10 cellular contexts compared by ENCODE assay signal in genomic region chr22:19887251-19887985, GRCh38. TPM values are rescaled to one million over a fixed set of nuclear protein-coding genes. Genes with fewer than 3 reads are reported as not detected.
A peak's percentile ranks its signal among the peaks of the same experiment; 100 is the strongest.
DNase-seq lines count a peak whose midpoint lies in the region; ATAC-seq and TF ChIP-seq lines count a peak whose summit lies in the region.
"Had no signal": no experiment of that assay in that cellular context is flagged by ENCODE, and none has a peak within 500 bp of the region (broad histone marks: within the 10 kb centered on the region; RNA-seq: fewer than 3 reads in every experiment).

No MANE protein-coding gene starts in this region.

- WGBS in gastroesophageal sphincter (ENCODE audit: low coverage in 1 of 2), 2 donors: no CpG with 5 or more reads among the region's 16 CpGs

- H3K36me3 Mint-ChIP-seq in activated naive CD4-positive, alpha-beta T cell treated with anti-CD3 and anti-CD28 coated beads, Interleukin-2, amount 50 U/mL, for 72 hours: peaks cover 0 to 7% of the 10 kb centered on the region in 2 donors

- peak overlapping the region; percentile 90 for H3K4me2 ChIP-seq in BLaER1
- H3K4me2 ChIP-seq: KMS-11 had no signal

- no peak for TF ChIP-seq POLR2A in gastroesophageal sphincter (IDR thresholded peaks at IDR 0.05)

- H3K9me3 Mint-ChIP-seq in activated naive CD4-positive, alpha-beta T cell treated with anti-CD3 and anti-CD28 coated beads, Interleukin-2, amount 50 U/mL, for 72 hours: no peaks in the 10 kb centered on the region

- H3K9ac ChIP-seq in BLaER1: no peak overlapping the region
- H3K9ac ChIP-seq: KMS-11 had no signal

- H3K4me1 ChIP-seq in BLaER1: peaks cover 93% of the 10 kb centered on the region
- H3K4me1 ChIP-seq in mucosa of descending colon (ENCODE audit: low read depth): no peaks in the 10 kb centered on the region
- peaks cover 0 to 23% (median 10%) of the 10 kb centered on the region in 3 donors for H3K4me1 ChIP-seq in gastroesophageal sphincter

- TF ChIP-seq CTCF in mucosa of descending colon (IDR thresholded peaks at IDR 0.05) (no peak), gastroesophageal sphincter (IDR thresholded peaks at IDR 0.05) (no peak)

- H3K27ac ChIP-seq in BLaER1 (peak overlapping the region; percentile 81), gastroesophageal sphincter (no peak overlapping the region)
- H3K27ac ChIP-seq: KMS-11 had no signal

- no peaks in the 10 kb centered on the region for H3K9me3 ChIP-seq in BLaER1
- H3K9me3 ChIP-seq in mucosa of descending colon: no peaks in the 10 kb centered on the region
- no peaks in the 10 kb centered on the region for H3K9me3 ChIP-seq in gastroesophageal sphincter

- intact Hi-C loops in mucosa of descending colon (cut with DNase I, micrococcal nuclease): no loop called here

- ATAC-seq in activated naive CD4-positive, alpha-beta T cell treated with anti-CD3 and anti-CD28 coated beads, Interleukin-2, amount 50 U/mL, for 72 hours: no peak
- ATAC-seq in mucosa of descending colon: no peak
- ATAC-seq in GM18868 (IDR thresholded peaks at IDR 0.05; ENCODE audit: unreplicated experiment): no peak
- ATAC-seq in HG03159 (IDR thresholded peaks at IDR 0.05; ENCODE audit: unreplicated experiment): no peak
- ATAC-seq in gastroesophageal sphincter: no peak

- H3K4me3 ChIP-seq in BLaER1: no peak overlapping the region
- H3K4me3 ChIP-seq in H7 (ENCODE audit: insufficient read depth, low read depth, low read length): no peak overlapping the region
- no peak overlapping the region for H3K4me3 ChIP-seq in mucosa of descending colon
- no peak overlapping the region for H3K4me3 ChIP-seq in gastroesophageal sphincter

- peak overlapping the region; percentile 65 to 75 for H3K27ac Mint-ChIP-seq in activated naive CD4-positive, alpha-beta T cell treated with anti-CD3 and anti-CD28 coated beads, Interleukin-2, amount 50 U/mL, for 72 hours

- DNase-seq in H7: peak; percentile 36
- no peak for DNase-seq in activated naive CD4-positive, alpha-beta T cell treated with anti-CD3 and anti-CD28 coated beads, Interleukin-2, amount 50 U/mL, for 72 hours (ENCODE audit: low spot score in 2 of 2)
- peak in 2 of 3 donors; percentile 15 to 38 for DNase-seq in mucosa of descending colon
- DNase-seq in anterior cingulate cortex (lab: John Stamatoyannopoulos, UW): no peak
- DNase-seq: small intestine had no signal

- H3K27me3 ChIP-seq in BLaER1: no peaks in the 10 kb centered on the region
- no peaks in the 10 kb centered on the region for H3K27me3 ChIP-seq in H7 (ENCODE audit: control insufficient read depth, insufficient read depth, low read length)
- H3K27me3 ChIP-seq in gastroesophageal sphincter: no peaks in the 10 kb centered on the region

- H3K36me3 ChIP-seq in BLaER1 (peaks cover 7% of the 10 kb centered on the region; the same call in 1 of the 2 replicates), H7 (replicated peaks; ENCODE audit: control insufficient read depth, insufficient read depth, low read length) (no peaks in the 10 kb centered on the region), mucosa of descending colon (ENCODE audit: low read depth) (no peaks in the 10 kb centered on the region), gastroesophageal sphincter (peaks cover 0 to 81% of the 10 kb centered on the region in 2 donors)

- no peaks in the 10 kb centered on the region for H4K20me1 ChIP-seq in BLaER1

- no peak for TF ChIP-seq EP300 in gastroesophageal sphincter (IDR thresholded peaks at IDR 0.05)

RNA-seq across cellular contexts. Expression of gene GNB1L, which starts 32.7 kb away (rescaled TPM):
- 31.4 and 38.2 TPM in 2 replicates for total RNA-seq in H7 (2014; rRNA removed; shearing (Covaris generic))
- total RNA-seq in activated naive CD4-positive, alpha-beta T cell treated with anti-CD3 and anti-CD28 coated beads, Interleukin-2, amount 50 U/mL, for 72 hours: 10 to 100 TPM in 1 of 2 donors, 1 to 10 TPM in 1; 9.6 to 13.4 TPM
- 1 to 10 TPM; 2.7 to 4.7 (median 3.4) TPM for total RNA-seq in mucosa of descending colon
- 1 to 10 TPM; 4.8 to 8.7 (median 7.4) TPM for total RNA-seq in gastroesophageal sphincter

RNA-seq across cellular contexts. Expression of gene RTL10, which starts 32.7 kb away (rescaled TPM):
- 12.3 and 12.7 TPM in 2 replicates for total RNA-seq in H7 (2014; rRNA removed; shearing (Covaris generic))
- 10 to 100 TPM; 12.1 to 20.1 TPM for total RNA-seq in activated naive CD4-positive, alpha-beta T cell treated with anti-CD3 and anti-CD28 coated beads, Interleukin-2, amount 50 U/mL, for 72 hours
- total RNA-seq in mucosa of descending colon (10 to 100 TPM; 10.1 to 12.2 (median 11.9) TPM), gastroesophageal sphincter (10 to 100 TPM in 2 of 4 donors, 1 to 10 TPM in 2; 6.6 to 15.9 (median 10.4) TPM)

RNA-seq across cellular contexts. Expression of gene COMT, which starts 54.2 kb away (rescaled TPM):
- 1.4 and 1.7 TPM in 2 replicates for total RNA-seq in H7 (2014; rRNA removed; shearing (Covaris generic))
- total RNA-seq in activated naive CD4-positive, alpha-beta T cell treated with anti-CD3 and anti-CD28 coated beads, Interleukin-2, amount 50 U/mL, for 72 hours: 100 to 1,000 TPM in 1 of 2 donors, 10 to 100 TPM in 1; 39.7 to 113 TPM
- total RNA-seq in mucosa of descending colon (10 to 100 TPM; 61.2 to 88.7 (median 70.7) TPM), gastroesophageal sphincter (100 to 1,000 TPM; 105 to 235 (median 208) TPM)

RNA-seq across cellular contexts. Expression of gene TXNRD2, which starts 54.2 kb away (rescaled TPM):
- total RNA-seq in H7 (2014; rRNA removed; shearing (Covaris generic)): 3.3 and 5.0 TPM in 2 replicates
- 10 to 100 TPM in 1 of 2 donors, 1 to 10 TPM in 1; 4.6 to 33.0 TPM for total RNA-seq in activated naive CD4-positive, alpha-beta T cell treated with anti-CD3 and anti-CD28 coated beads, Interleukin-2, amount 50 U/mL, for 72 hours
- total RNA-seq in mucosa of descending colon: 10 to 100 TPM; 20.9 to 23.6 (median 22.6) TPM
- total RNA-seq in gastroesophageal sphincter: 10 to 100 TPM; 16.7 to 33.1 (median 20.3) TPM

Comparison
In these comparisons a context has a peak if more than half of its experiments do, and no peak if none do; other contexts are left out.
1. DNase-seq: peak in H7 (single experiment) and mucosa of descending colon (2 of 3); none in activated naive CD4-positive, alpha-beta T cell treated with anti-CD3 and anti-CD28 coated beads, Interleukin-2, amount 50 U/mL, for 72 hours (0 of 2) and anterior cingulate cortex (0 of 58).
2. RNA of gene COMT, which starts 54.2 kb away (total RNA-seq): 105 to 235 TPM in gastroesophageal sphincter, 39.7 to 113 TPM in activated naive CD4-positive, alpha-beta T cell treated with anti-CD3 and anti-CD28 coated beads, Interleukin-2, amount 50 U/mL, for 72 hours and 61.2 to 88.7 TPM in mucosa of descending colon; 1.4 to 1.7 TPM in H7; every median in the first group is over 10 times any median in the second.